Comparison of ENCODE assay signal across 14 cellular contexts in genomic region chr1:118918230-118918939, GRCh38.
DNase-seq lines count a peak whose midpoint lies in the region; ATAC-seq and TF ChIP-seq lines count a peak whose summit lies in the region.
"Had no signal": no experiment of that assay in that cellular context is flagged by ENCODE, and none has a peak within 500 bp of the region (broad histone marks: within the 10 kb centered on the region; RNA-seq: fewer than 3 reads in every experiment).

No MANE protein-coding gene starts in this region.

- H3K27ac ChIP-seq in MM.1S (ENCODE audit: low read length) = peak overlapping the region; percentile 79; the same call in 1 of the 2 replicates
- H3K27ac ChIP-seq: heart left ventricle had no signal

- peak overlapping the region; percentile 15; the same call in 1 of the 2 replicates for H3K4me3 ChIP-seq in MM.1S (ENCODE audit: low read length)
- H3K4me3 ChIP-seq: heart left ventricle had no signal

- H3K4me1 ChIP-seq in MM.1S (ENCODE audit: low read length) = peaks cover 17% of the 10 kb centered on the region
- H3K4me1 ChIP-seq: heart left ventricle had no signal

- no peaks in the 10 kb centered on the region for H3K27me3 ChIP-seq in MM.1S (replicated peaks; ENCODE audit: insufficient read depth, low read length)
- H3K27me3 ChIP-seq: heart left ventricle had no signal

- no peaks in the 10 kb centered on the region for H3K9me2 ChIP-seq in MM.1S (replicated peaks; ENCODE audit: insufficient read depth, low read length)

- H3K79me2 ChIP-seq in MM.1S (ENCODE audit: low read length) = no peaks in the 10 kb centered on the region

- H3K9me3 ChIP-seq in MM.1S (replicated peaks; ENCODE audit: insufficient read depth, low read length) = no peaks in the 10 kb centered on the region
- H3K9me3 ChIP-seq: heart left ventricle had no signal

- DNase-seq in MM.1S (peak; percentile 30), NCI-H1436 treated with DMSO at 0.1 percent for 48 hours (lab: John Stamatoyannopoulos, UW) (no peak), cortex of kidney (lab: John Stamatoyannopoulos, UW) (no peak), SW480 (ENCODE audit: low spot score) (no peak)
- no peak for DNase-seq in stimulated activated CD4-positive, alpha-beta T cell treated with anti-CD3 and anti-CD28 coated beads, Interleukin-12 subunit alpha, Interleukin-12 subunit beta, amount 100 ng/mL, for 4 hours
- DNase-seq: activated CD4-positive, alpha-beta T cell treated with anti-CD3 and anti-CD28 coated beads, Interleukin-2, amount 10 ng/mL, durations not matched to agents 7 days and 5 days; activated naive CD8-positive, alpha-beta T cell treated with anti-CD3 and anti-CD28 coated beads, Interleukin-2, amount 10 ng/mL, durations not matched to agents 7 days and 5 days; heart left ventricle; NCI-H2081; SHP77 treated with DMSO at 0.1 percent for 48 hours had no signal

- peak overlapping the region; percentile 3; the same call in 1 of the 2 replicates for H2AFZ ChIP-seq in MM.1S (ENCODE audit: low read length)

- peak; percentile 88 for ATAC-seq in GM18502 (IDR thresholded peaks at IDR 0.05; ENCODE audit: poor library complexity, unreplicated experiment)
- peak; percentile 59 for ATAC-seq in GM19467 (IDR thresholded peaks at IDR 0.05; ENCODE audit: unreplicated experiment)
- peak; percentile 68 for ATAC-seq in HG02938 (IDR thresholded peaks at IDR 0.05; ENCODE audit: unreplicated experiment)
- ATAC-seq: heart left ventricle, sciatic nerve had no signal

- H3F3A ChIP-seq in MM.1S (ENCODE audit: insufficient read depth, low read length) = no peaks in the 10 kb centered on the region; the same call in none of the 2 replicates

- H4K20me1 ChIP-seq in MM.1S (ENCODE audit: insufficient read depth, low read length) = no peaks in the 10 kb centered on the region

- H3K9ac ChIP-seq in MM.1S (ENCODE audit: low read length) = peak overlapping the region; percentile 16; the same call in 1 of the 2 replicates

- H3K36me3 ChIP-seq in MM.1S (replicated peaks; ENCODE audit: insufficient read depth, low read length) = no peaks in the 10 kb centered on the region
- H3K36me3 ChIP-seq: heart left ventricle had no signal

- H3K4me2 ChIP-seq in MM.1S (ENCODE audit: low read depth, low read length) = peak overlapping the region; percentile 66

- TF ChIP-seq CTCF in MM.1S (IDR thresholded peaks at IDR 0.05; ENCODE audit: low read length) = no peak
